8 cellular contexts compared by ENCODE assay signal in genomic region chr12:6764011-6764828, GRCh38. TPM values are rescaled to one million over a fixed set of nuclear protein-coding genes. Genes with fewer than 3 reads are reported as not detected.
DNase-seq lines count a peak whose midpoint lies in the region; ATAC-seq and TF ChIP-seq lines count a peak whose summit lies in the region.

No MANE protein-coding gene starts in this region.

- H3K9me3 Mint-ChIP-seq in Calu3 (ENCODE audit: low read depth, unreplicated experiment) = peaks cover 2% of the 10 kb centered on the region
- no peaks in the 10 kb centered on the region for H3K9me3 Mint-ChIP-seq in activated CD4-positive, alpha-beta T cell treated with anti-CD3 and anti-CD28 coated beads, Interleukin-2, amount 10 ng/mL, durations not matched to agents 7 days and 5 days

- DNase-seq in Calu3 = peak; percentile 85
- DNase-seq in NCI-H446 treated with DMSO at 0.1 percent for 48 hours (lab: John Stamatoyannopoulos, UW) = peak; percentile 100
- DNase-seq in activated CD4-positive, alpha-beta T cell treated with anti-CD3 and anti-CD28 coated beads, Interleukin-2, amount 10 ng/mL, durations not matched to agents 7 days and 5 days = peak; percentile 62
- DNase-seq in midbrain (lab: John Stamatoyannopoulos, UW) = peak; percentile 88
- DNase-seq in thoracic aorta (ENCODE audit: low spot score) = peak; percentile 91

- H3K27me3 Mint-ChIP-seq in Calu3 (ENCODE audit: unreplicated experiment) = peaks cover 41% of the 10 kb centered on the region
- peaks cover 50% of the 10 kb centered on the region for H3K27me3 Mint-ChIP-seq in activated CD4-positive, alpha-beta T cell treated with anti-CD3 and anti-CD28 coated beads, Interleukin-2, amount 10 ng/mL, durations not matched to agents 7 days and 5 days

- peaks cover 44% of the 10 kb centered on the region for H3K36me3 Mint-ChIP-seq in Calu3 (ENCODE audit: insufficient read depth, unreplicated experiment)
- peaks cover 3% of the 10 kb centered on the region for H3K36me3 Mint-ChIP-seq in activated CD4-positive, alpha-beta T cell treated with anti-CD3 and anti-CD28 coated beads, Interleukin-2, amount 10 ng/mL, durations not matched to agents 7 days and 5 days (ENCODE audit: low read depth)

- H3K4me1 Mint-ChIP-seq in Calu3 (ENCODE audit: low read depth, unreplicated experiment) = peaks cover 40% of the 10 kb centered on the region
- peaks cover 40% of the 10 kb centered on the region for H3K4me1 Mint-ChIP-seq in activated CD4-positive, alpha-beta T cell treated with anti-CD3 and anti-CD28 coated beads, Interleukin-2, amount 10 ng/mL, durations not matched to agents 7 days and 5 days

- H3K4me3 ChIP-seq in esophagus (ENCODE audit: low read depth in 1 of 2, low read length in 2 of 2) (peak overlapping the region in 1 of 2 donors; percentile 21), thoracic aorta (peak overlapping the region; percentile 60)

- CTCF ChIA-PET in Calu3 (lab: Charles Lee) = interaction anchor here (0.8 kb wide), 1 partner anchor 14 kb away, joined by 3 read pairs; no protein-coding TSS in a partner anchor
- CTCF ChIA-PET in activated CD4-positive, alpha-beta T cell treated with anti-CD3 and anti-CD28 coated beads, Interleukin-2, amount 10 ng/mL, durations not matched to agents 7 days and 5 days (lab: Charles Lee) = interaction anchor here (0.7 to 8.8 kb wide), 8 partner anchors 8 to 108 kb away, joined by 3 to 120 read pairs (median 4); partner anchors contain the start of genes LAG3, MLF2 and SPSB2

- H3K27ac ChIP-seq in esophagus (ENCODE audit: low read depth in 2 of 2, low read length in 1 of 2) = peak overlapping the region; percentile 91 to 96
- peak overlapping the region; percentile 86 to 95 for H3K27ac ChIP-seq in thoracic aorta

- intact Hi-C loops in Calu3 (cut with micrococcal nuclease; ENCODE audit: unreplicated experiment) = no loop called here

- ATAC-seq in GM19395 (IDR thresholded peaks at IDR 0.05; ENCODE audit: unreplicated experiment) (peak; percentile 88), HG03442 (IDR thresholded peaks at IDR 0.05; ENCODE audit: unreplicated experiment) (peak; percentile 72), thoracic aorta (ENCODE audit: insufficient number of reproducible peaks, low FRiP score, low read depth) (peak; percentile 94)

- H3K27me3 ChIP-seq in esophagus (ENCODE audit: control insufficient read depth in 1 of 2, insufficient read depth in 2 of 2, low read length in 2 of 2) (no peaks in the 10 kb centered on the region), thoracic aorta (replicated peaks; ENCODE audit: insufficient read depth) (no peaks in the 10 kb centered on the region)

- no peaks in the 10 kb centered on the region for H3K36me3 ChIP-seq in esophagus (ENCODE audit: control insufficient read depth in 2 of 2, insufficient read depth in 2 of 2, low read length in 1 of 2)
- H3K36me3 ChIP-seq in thoracic aorta = no peaks in the 10 kb centered on the region

- no peaks in the 10 kb centered on the region for H3K9me3 ChIP-seq in esophagus (ENCODE audit: control insufficient read depth in 2 of 2, insufficient read depth in 1 of 2, low read depth in 1 of 2, low read length in 1 of 2)
- H3K9me3 ChIP-seq in thoracic aorta = no peaks in the 10 kb centered on the region

- TF ChIP-seq CTCF in Calu3 (IDR thresholded peaks at IDR 0.05; ENCODE audit: unreplicated experiment) = no peak
- no peak for TF ChIP-seq CTCF in thoracic aorta (IDR thresholded peaks at IDR 0.05)

- 5% methylated on average over 16 of the region's 16 CpGs for WGBS in esophagus, 2 donors

- peaks cover 2 to 20% of the 10 kb centered on the region in 2 donors for H3K4me1 ChIP-seq in esophagus (ENCODE audit: control insufficient read depth in 2 of 2, insufficient read depth in 2 of 2, low read length in 1 of 2)
- peaks cover 18 to 45% of the 10 kb centered on the region in 2 donors for H3K4me1 ChIP-seq in thoracic aorta (ENCODE audit: control insufficient read depth in 1 of 2, low read depth in 2 of 2)

- POLR2A ChIA-PET in activated CD4-positive, alpha-beta T cell treated with anti-CD3 and anti-CD28 coated beads, Interleukin-2, amount 10 ng/mL, durations not matched to agents 7 days and 5 days (lab: Charles Lee) = no interaction called here

- BruUV-seq in Calu3 (replicated peaks; lab: Mats Ljungman, UMichigan) = no TSS peak

- H3K4me3 Mint-ChIP-seq in Calu3 (ENCODE audit: low read depth, unreplicated experiment) = peak overlapping the region; percentile 81
- H3K4me3 Mint-ChIP-seq in activated CD4-positive, alpha-beta T cell treated with anti-CD3 and anti-CD28 coated beads, Interleukin-2, amount 10 ng/mL, durations not matched to agents 7 days and 5 days = peak overlapping the region; percentile 12

- peak overlapping the region; percentile 84 for H3K27ac Mint-ChIP-seq in Calu3 (ENCODE audit: unreplicated experiment)
- H3K27ac Mint-ChIP-seq in activated CD4-positive, alpha-beta T cell treated with anti-CD3 and anti-CD28 coated beads, Interleukin-2, amount 10 ng/mL, durations not matched to agents 7 days and 5 days = no peak overlapping the region

RNA-seq across cellular contexts. Expression of gene PTMS, which starts 1.9 kb away (rescaled TPM):
- total RNA-seq in Calu3 (2022) = 53.5 and 62.9 TPM in 2 replicates
- total RNA-seq in activated CD4-positive, alpha-beta T cell treated with anti-CD3 and anti-CD28 coated beads, Interleukin-2, amount 10 ng/mL, durations not matched to agents 7 days and 5 days = 10 to 100 TPM; 16.4 to 25.6 TPM
- polyA plus RNA-seq in esophagus = 100 to 1,000 TPM; 249 to 449 TPM
- 100 to 1,000 TPM; 168 to 186 TPM for total RNA-seq in thoracic aorta

RNA-seq across cellular contexts. Expression of gene LAG3, which starts 8.1 kb away (rescaled TPM):
- 0.34 TPM in 1 of 2 replicates, not detected in the other for total RNA-seq in Calu3 (2022)
- 10 to 100 TPM; 12.0 to 13.1 TPM for total RNA-seq in activated CD4-positive, alpha-beta T cell treated with anti-CD3 and anti-CD28 coated beads, Interleukin-2, amount 10 ng/mL, durations not matched to agents 7 days and 5 days
- 1 to 10 TPM in 1 of 2 donors, under 1 TPM in 1; 0.88 to 1.1 TPM for polyA plus RNA-seq in esophagus
- 1 to 10 TPM in 1 of 2 donors, under 1 TPM in 1; 0.95 to 1.5 TPM for total RNA-seq in thoracic aorta

RNA-seq across cellular contexts. Expression of gene MLF2, which starts 11.3 kb away (rescaled TPM):
- total RNA-seq in Calu3 (2022) = 176 and 183 TPM in 2 replicates
- 10 to 100 TPM; 90.7 to 95.4 TPM for total RNA-seq in activated CD4-positive, alpha-beta T cell treated with anti-CD3 and anti-CD28 coated beads, Interleukin-2, amount 10 ng/mL, durations not matched to agents 7 days and 5 days
- polyA plus RNA-seq in esophagus = 100 to 1,000 TPM; 117 to 158 TPM
- 100 to 1,000 TPM; 129 to 179 TPM for total RNA-seq in thoracic aorta

RNA-seq across cellular contexts. Expression of gene CD4, which starts 25.1 kb away (rescaled TPM):
- not detected in 2 replicates for total RNA-seq in Calu3 (2022)
- 100 to 1,000 TPM; 219 to 227 TPM for total RNA-seq in activated CD4-positive, alpha-beta T cell treated with anti-CD3 and anti-CD28 coated beads, Interleukin-2, amount 10 ng/mL, durations not matched to agents 7 days and 5 days
- 1 to 10 TPM; 1.4 to 2.3 TPM for polyA plus RNA-seq in esophagus
- total RNA-seq in thoracic aorta = 10 to 100 TPM; 22.3 to 25.0 TPM

RNA-seq across cellular contexts. Expression of gene COPS7A, which starts 40.4 kb away (rescaled TPM):
- total RNA-seq in Calu3 (2022) (47.3 and 55.3 TPM in 2 replicates), thoracic aorta (10 to 100 TPM; 69.9 to 78.2 TPM)
- 10 to 100 TPM; 29.5 to 36.8 TPM for total RNA-seq in activated CD4-positive, alpha-beta T cell treated with anti-CD3 and anti-CD28 coated beads, Interleukin-2, amount 10 ng/mL, durations not matched to agents 7 days and 5 days
- polyA plus RNA-seq in esophagus = 10 to 100 TPM; 34.7 to 55.4 TPM
